In genomic region chr5:35407697-35408096, GRCh38 we compare ENCODE assay signal across 28 cellular contexts.
"Had no signal": no experiment of that assay in that cellular context is flagged by ENCODE, and none has a peak within 500 bp of the region (broad histone marks: within the 10 kb centered on the region; RNA-seq: fewer than 3 reads in every experiment).

No MANE protein-coding gene starts in this region.

- DNase-seq: colonic mucosa; cortex of kidney; dermis blood vessel endothelial cell; dorsolateral prefrontal cortex; effector CD4-positive, alpha-beta T cell; effector CD8-positive, alpha-beta T cell; effector memory CD4-positive, alpha-beta T cell; effector memory CD8-positive, alpha-beta T cell; endodermal cell; erythroblast; esophagus squamous epithelium; foreskin fibroblast; foreskin keratinocyte; foreskin melanocyte; gastrocnemius medialis; glutamatergic neuron; head of caudate nucleus; heart left ventricle; heart right ventricle had no signal

- H3K27me3 ChIP-seq: colonic mucosa, esophagus muscularis mucosa, esophagus squamous epithelium, foreskin keratinocyte, gastrocnemius medialis, gastroesophageal sphincter, heart left ventricle, heart right ventricle had no signal

- H3K27ac ChIP-seq: colonic mucosa, coronary artery, dorsolateral prefrontal cortex, epithelial cell of prostate, esophagus muscularis mucosa, esophagus squamous epithelium, foreskin keratinocyte, gastrocnemius medialis, gastroesophageal sphincter, heart left ventricle, heart right ventricle had no signal

- H3K9me3 ChIP-seq: colonic mucosa, esophagus muscularis mucosa, esophagus squamous epithelium, gastrocnemius medialis, gastroesophageal sphincter had no signal

- H3K4me1 ChIP-seq: colonic mucosa, esophagus muscularis mucosa, esophagus squamous epithelium, foreskin keratinocyte, gastrocnemius medialis, gastroesophageal sphincter, heart left ventricle, heart right ventricle had no signal

- H3K4me3 ChIP-seq: colonic mucosa, coronary artery, dorsolateral prefrontal cortex, esophagus muscularis mucosa, esophagus squamous epithelium, gastrocnemius medialis, gastroesophageal sphincter, heart left ventricle, heart right ventricle had no signal

- H3K36me3 ChIP-seq: colonic mucosa, esophagus muscularis mucosa, esophagus squamous epithelium, gastrocnemius medialis, gastroesophageal sphincter, heart left ventricle, heart right ventricle had no signal

- ATAC-seq: effector memory CD8-positive, alpha-beta T cell; esophagus mucosa; foreskin keratinocyte; gastrocnemius medialis; gastroesophageal sphincter; heart left ventricle; heart right ventricle had no signal

- FAIRE-seq: colon, endometrium, endothelial cell of umbilical vein, frontal cortex had no signal
